13 cellular contexts compared by ENCODE assay signal in the genomic region with DNA sequence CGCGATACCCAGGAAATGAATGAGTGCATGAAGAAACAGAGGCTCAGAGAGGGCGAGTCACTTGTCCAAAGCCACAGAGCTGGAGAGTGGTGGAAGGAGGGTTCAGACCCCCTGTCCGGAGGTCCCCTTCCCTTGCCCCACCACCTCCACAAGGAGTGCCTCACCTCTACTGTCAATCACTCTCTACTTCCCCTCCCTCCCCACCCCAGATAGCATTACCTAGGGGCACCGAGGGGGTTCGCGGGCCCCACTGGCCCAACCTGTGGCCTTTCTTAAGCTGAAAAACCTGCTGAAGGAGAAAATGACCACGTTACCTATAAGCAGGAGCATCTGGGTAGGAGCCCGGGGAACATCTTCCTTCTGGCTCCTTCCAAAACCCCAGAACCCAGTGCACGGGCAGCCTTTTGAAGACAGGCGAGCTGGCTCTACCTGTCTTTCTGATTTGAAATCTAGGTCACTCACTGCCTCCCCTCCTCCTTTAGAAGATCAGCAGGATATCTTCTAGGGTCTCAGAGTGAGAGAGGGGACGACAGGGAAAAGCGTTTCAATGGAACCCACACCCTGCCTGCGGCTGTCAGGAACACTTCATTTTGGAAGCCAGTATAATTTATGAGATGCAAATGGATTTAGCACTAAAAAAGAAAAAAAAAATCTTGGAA.
A peak's percentile ranks its signal among the peaks of the same experiment; 100 is the strongest.
DNase-seq lines count a peak whose midpoint lies in the region; ATAC-seq and TF ChIP-seq lines count a peak whose summit lies in the region.
"Had no signal": no experiment of that assay in that cellular context is flagged by ENCODE, and none has a peak within 500 bp of the region (broad histone marks: within the 10 kb centered on the region; RNA-seq: fewer than 3 reads in every experiment).

No MANE protein-coding gene starts in this region.

- H3K9me3 ChIP-seq in breast epithelium (no peaks in the 10 kb centered on the region), colonic mucosa (no peaks in the 10 kb centered on the region)

- H3K27me3 Mint-ChIP-seq in MCF 10A (ENCODE audit: insufficient read depth, unreplicated experiment) (no peaks in the 10 kb centered on the region), nephron (ENCODE audit: low read depth) (peaks cover 10% of the 10 kb centered on the region), type B pancreatic cell (peaks cover 5% of the 10 kb centered on the region)

- H3K27ac ChIP-seq in breast epithelium (peak overlapping the region in 1 of 2 donors; percentile 79), colonic mucosa (peak overlapping the region; percentile 57)

- no peak for TF ChIP-seq POLR2A in breast epithelium (IDR thresholded peaks at IDR 0.05)

- no peak for ATAC-seq in GM21515 (IDR thresholded peaks at IDR 0.05; ENCODE audit: unreplicated experiment)

- H3K36me3 ChIP-seq in breast epithelium: no peaks in the 10 kb centered on the region
- no peaks in the 10 kb centered on the region for H3K36me3 ChIP-seq in colonic mucosa
- H3K36me3 ChIP-seq: brain microvascular endothelial cell had no signal

- H3K27ac Mint-ChIP-seq in MCF 10A (ENCODE audit: low read depth, unreplicated experiment) (peak overlapping the region; percentile 73), nephron (peak overlapping the region; percentile 87 to 92 (median 92)), type B pancreatic cell (peak overlapping the region; percentile 39)

- POLR2A ChIA-PET in MCF 10A (lab: Yijun Ruan, JAX): interaction anchor here (0.6 to 3.1 kb wide), 23 partner anchors 8 to 256 kb away, joined by 3 to 19 read pairs (median 4); partner anchors contain the start of gene MEF2A

- no peak overlapping the region for H3K4me3 ChIP-seq in breast epithelium
- H3K4me3 ChIP-seq in colonic mucosa: no peak overlapping the region

- TF ChIP-seq CTCF in MCF 10A (IDR thresholded peaks at IDR 0.05; ENCODE audit: unreplicated experiment): no peak
- TF ChIP-seq CTCF in breast epithelium (IDR thresholded peaks at IDR 0.05): no peak
- no peak for TF ChIP-seq CTCF in colonic mucosa (IDR thresholded peaks at IDR 0.05)
- TF ChIP-seq CTCF in nephron (IDR thresholded peaks at IDR 0.05; ENCODE audit: unreplicated experiment in 3 of 3): no peak
- TF ChIP-seq CTCF in type B pancreatic cell (conservative IDR thresholded peaks at IDR 0.05): no peak

- H3K36me3 Mint-ChIP-seq in MCF 10A (ENCODE audit: insufficient read depth, unreplicated experiment) (peaks cover 4% of the 10 kb centered on the region), nephron (ENCODE audit: low read depth) (no peaks in the 10 kb centered on the region), type B pancreatic cell (no peaks in the 10 kb centered on the region)

- H3K4me1 Mint-ChIP-seq in MCF 10A (ENCODE audit: insufficient read depth, unreplicated experiment): peaks cover 13% of the 10 kb centered on the region
- H3K4me1 Mint-ChIP-seq in nephron: peaks cover 56% of the 10 kb centered on the region
- H3K4me1 Mint-ChIP-seq in type B pancreatic cell (ENCODE audit: unreplicated experiment): peaks cover 13% of the 10 kb centered on the region

- CTCF ChIA-PET in MCF 10A (lab: Yijun Ruan, JAX): interaction anchor here (1.0 to 1.8 kb wide), 4 partner anchors 64 to 228 kb away, joined by 3 to 6 read pairs (median 4); no protein-coding TSS in a partner anchor

- no peaks in the 10 kb centered on the region for H3K9me3 Mint-ChIP-seq in MCF 10A (ENCODE audit: unreplicated experiment)
- H3K9me3 Mint-ChIP-seq in nephron: no peaks in the 10 kb centered on the region
- H3K9me3 Mint-ChIP-seq in type B pancreatic cell: no peaks in the 10 kb centered on the region
- H3K9me3 Mint-ChIP-seq: activated T-cell treated with anti-CD3 and anti-CD28 coated beads, Interleukin-2, amount 50 U/mL, for 4 hours had no signal

- H3K4me1 ChIP-seq in breast epithelium (no peaks in the 10 kb centered on the region), colonic mucosa (peaks cover 7% of the 10 kb centered on the region)

- H3K27me3 ChIP-seq in breast epithelium (no peaks in the 10 kb centered on the region), colonic mucosa (no peaks in the 10 kb centered on the region)
- H3K27me3 ChIP-seq: brain microvascular endothelial cell had no signal

- intact Hi-C loops in MCF 10A (cut with micrococcal nuclease): loop anchor here (1.0 to 2.0 kb wide), 3 partner anchors 21 to 89 kb away; partner anchors contain the start of gene MEF2A
- intact Hi-C loops in breast epithelium (cut with DNase I; ENCODE audit: low total_unique reads): no loop called here
- intact Hi-C loops in colonic mucosa (cut with DNase I): no loop called here

- H3K4me3 Mint-ChIP-seq in MCF 10A (ENCODE audit: unreplicated experiment) (peak overlapping the region; percentile 61), nephron (no peak overlapping the region), type B pancreatic cell (no peak overlapping the region)
- H3K4me3 Mint-ChIP-seq: activated T-cell treated with anti-CD3 and anti-CD28 coated beads, Interleukin-2, amount 50 U/mL, for 4 hours had no signal

- H3K9ac ChIP-seq in colonic mucosa (ENCODE audit: low read depth in 2 of 2, low read length in 2 of 2): no peak overlapping the region

- BruUV-seq in MCF 10A (replicated peaks; lab: Mats Ljungman, UMichigan): no TSS peak

- DNase-seq in MCF 10A (ENCODE audit: unreplicated experiment) (no peak), breast epithelium (ENCODE audit: low spot score in 2 of 2) (no peak), colonic mucosa (no peak), type B pancreatic cell (ENCODE audit: extremely low spot score, unreplicated experiment) (no peak), NOMO-1 treated with DMSO at 0.1 percent for 48 hours (lab: John Stamatoyannopoulos, UW; ENCODE audit: unreplicated experiment) (no peak), NCI-H1048 (lab: John Stamatoyannopoulos, UW) (no peak)
- DNase-seq: activated T-cell treated with anti-CD3 and anti-CD28 coated beads, Interleukin-2, amount 50 U/mL, for 4 hours; NCI-H1417 treated with DMSO at 0.1 percent for 48 hours; NCI-H526; stimulated activated CD4-positive, alpha-beta T cell treated with anti-CD3 and anti-CD28 coated beads, Interleukin-4, amount 100 ng/mL, for 24 hours had no signal

Comparison
In these comparisons a context has a peak if more than half of its experiments do, and no peak if none do; other contexts are left out.
1. H3K27ac Mint-ChIP-seq: peak in every context shown above with its lines; median percentile 92 in nephron; 73 in MCF 10A; 39 in type B pancreatic cell.